9 cellular contexts compared by ENCODE assay signal in genomic region chr3:32239638-32240550, GRCh38. TPM values are rescaled to one million over a fixed set of nuclear protein-coding genes. Genes with fewer than 3 reads are reported as not detected.
DNase-seq lines count a peak whose midpoint lies in the region; ATAC-seq, FAIRE-seq and TF ChIP-seq lines count a peak whose summit lies in the region.
"Had no signal": no experiment of that assay in that cellular context is flagged by ENCODE, and none has a peak within 500 bp of the region (broad histone marks: within the 10 kb centered on the region; RNA-seq: fewer than 3 reads in every experiment).

No MANE protein-coding gene starts in this region.

- peak; percentile 47 for DNase-seq in DMS114 treated with DMSO at 0.1 percent for 48 hours (lab: John Stamatoyannopoulos, UW; ENCODE audit: unreplicated experiment)
- peak; percentile 67 for DNase-seq in SHP77 treated with DMSO at 0.1 percent for 48 hours (lab: John Stamatoyannopoulos, UW)
- DNase-seq in activated naive CD8-positive, alpha-beta T cell treated with anti-CD3 and anti-CD28 coated beads, Interleukin-2, amount 50 U/mL, for 24 hours, result peak; percentile 36
- DNase-seq in kidney tubule cell (ENCODE audit: low spot score), result peak; percentile 35
- DNase-seq in stimulated activated CD4-positive, alpha-beta T cell treated with anti-CD3 and anti-CD28 coated beads, TNF-alpha, amount 100 ng/mL, for 24 hours (ENCODE audit: low read depth in 3 of 3), result peak; percentile 19 to 23 (median 21)
- DNase-seq in GM12892 (ENCODE audit: insufficient read length), result no peak
- no peak for DNase-seq in NCI-H2107 (lab: John Stamatoyannopoulos, UW)

- H3K27ac Mint-ChIP-seq in activated naive CD8-positive, alpha-beta T cell treated with anti-CD3 and anti-CD28 coated beads, Interleukin-2, amount 50 U/mL, for 24 hours, result no peak overlapping the region

- H3K4me3 Mint-ChIP-seq in activated naive CD8-positive, alpha-beta T cell treated with anti-CD3 and anti-CD28 coated beads, Interleukin-2, amount 50 U/mL, for 24 hours, result peak overlapping the region; percentile 84

- H3K27me3 Mint-ChIP-seq in activated naive CD8-positive, alpha-beta T cell treated with anti-CD3 and anti-CD28 coated beads, Interleukin-2, amount 50 U/mL, for 24 hours, result peaks cover 10% of the 10 kb centered on the region

- no peak for FAIRE-seq in GM12892 (lab: Jason Lieb, UNC)
- FAIRE-seq: TTC549 had no signal

- ATAC-seq in HG02973 (IDR thresholded peaks at IDR 0.05; ENCODE audit: unreplicated experiment), result peak; percentile 45
- peak; percentile 80 for ATAC-seq in activated naive CD8-positive, alpha-beta T cell treated with anti-CD3 and anti-CD28 coated beads, Interleukin-2, amount 50 U/mL, for 24 hours

- TF ChIP-seq POLR2A in GM12892 (IDR thresholded peaks at IDR 0.05; ENCODE audit: low read depth, low read length), result no peak

- H3K4me1 Mint-ChIP-seq in activated naive CD8-positive, alpha-beta T cell treated with anti-CD3 and anti-CD28 coated beads, Interleukin-2, amount 50 U/mL, for 24 hours, result peaks cover 22% of the 10 kb centered on the region

- peaks cover 5% of the 10 kb centered on the region for H3K36me3 Mint-ChIP-seq in activated naive CD8-positive, alpha-beta T cell treated with anti-CD3 and anti-CD28 coated beads, Interleukin-2, amount 50 U/mL, for 24 hours (ENCODE audit: low read depth)

- peaks cover 13% of the 10 kb centered on the region for H3K9me3 Mint-ChIP-seq in activated naive CD8-positive, alpha-beta T cell treated with anti-CD3 and anti-CD28 coated beads, Interleukin-2, amount 50 U/mL, for 24 hours

RNA-seq across cellular contexts. Expression of gene CMTM8, which starts 1.4 kb away (rescaled TPM):
- not detected for polyA plus RNA-seq in GM12892 (2012; ENCODE audit: missing spikeins)

Comparison
In these comparisons a context has a peak if more than half of its experiments do, and no peak if none do; other contexts are left out.
1. DNase-seq: peak in DMS114 treated with DMSO at 0.1 percent for 48 hours (single experiment), SHP77 treated with DMSO at 0.1 percent for 48 hours (single experiment), activated naive CD8-positive, alpha-beta T cell treated with anti-CD3 and anti-CD28 coated beads, Interleukin-2, amount 50 U/mL, for 24 hours (single experiment), kidney tubule cell (single experiment) and stimulated activated CD4-positive, alpha-beta T cell treated with anti-CD3 and anti-CD28 coated beads, TNF-alpha, amount 100 ng/mL, for 24 hours (3 of 3); none in GM12892 (single experiment) and NCI-H2107 (single experiment).